ENCODE assay signal across 16 cellular contexts in the genomic region with DNA sequence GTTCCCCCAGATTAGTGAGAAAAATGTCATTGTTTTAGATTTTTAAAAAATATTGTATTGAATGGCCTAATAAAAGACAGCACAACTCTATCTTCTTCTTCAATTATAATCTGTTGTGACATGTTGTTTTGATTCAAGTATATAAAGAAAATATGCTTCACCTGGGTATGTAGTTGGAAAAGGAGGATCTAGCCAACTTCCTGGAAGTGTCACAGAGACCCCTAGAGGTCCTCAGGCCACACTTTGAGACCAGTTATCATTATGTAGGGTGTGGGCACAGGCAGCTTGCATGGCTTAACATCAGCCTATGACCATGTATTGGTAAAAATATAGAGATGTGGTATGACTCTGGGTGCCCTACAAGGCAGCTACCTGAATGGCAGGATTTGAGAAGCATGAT. TPM values are rescaled to one million over a fixed set of nuclear protein-coding genes. Genes with fewer than 3 reads are reported as not detected.
DNase-seq lines count a peak whose midpoint lies in the region; TF ChIP-seq lines count a peak whose summit lies in the region.
"Had no signal": no experiment of that assay in that cellular context is flagged by ENCODE, and none has a peak within 500 bp of the region (broad histone marks: within the 10 kb centered on the region; RNA-seq: fewer than 3 reads in every experiment).

No MANE protein-coding gene starts in this region.

- TF ChIP-seq CTCF in esophagus muscularis mucosa (IDR thresholded peaks at IDR 0.05) (no peak), esophagus squamous epithelium (IDR thresholded peaks at IDR 0.05) (no peak)

- TF ChIP-seq POLR2A in esophagus muscularis mucosa (IDR thresholded peaks at IDR 0.05; ENCODE audit: low read depth) (no peak), esophagus squamous epithelium (IDR thresholded peaks at IDR 0.05) (no peak)

- H3K4me3 ChIP-seq in esophagus muscularis mucosa (no peak overlapping the region), esophagus squamous epithelium (no peak overlapping the region)
- H3K4me3 ChIP-seq: A549, BLaER1, HAP-1 had no signal

- no peak for TF ChIP-seq EP300 in esophagus muscularis mucosa (IDR thresholded peaks at IDR 0.05)

- no peak overlapping the region for H3K27ac ChIP-seq in esophagus muscularis mucosa (replicated peaks in 1 of 4)
- H3K27ac ChIP-seq in esophagus squamous epithelium: no peak overlapping the region
- H3K27ac ChIP-seq: 22Rv1, A549, BLaER1 had no signal

- H3K9me3 ChIP-seq in esophagus muscularis mucosa (no peaks in the 10 kb centered on the region), esophagus squamous epithelium (no peaks in the 10 kb centered on the region)
- H3K9me3 ChIP-seq: HAP-1 had no signal

- H3K27me3 ChIP-seq in esophagus muscularis mucosa: no peaks in the 10 kb centered on the region
- peaks cover 0 to 10% (median 0%) of the 10 kb centered on the region in 4 donors for H3K27me3 ChIP-seq in esophagus squamous epithelium
- H3K27me3 ChIP-seq: BLaER1 had no signal

- H3K4me1 ChIP-seq in esophagus muscularis mucosa: peaks cover 0 to 6% (median 3%) of the 10 kb centered on the region in 4 donors
- peaks cover 0 to 17% (median 0%) of the 10 kb centered on the region in 3 donors for H3K4me1 ChIP-seq in esophagus squamous epithelium
- H3K4me1 ChIP-seq: A549, BLaER1, HAP-1 had no signal

- H3K36me3 ChIP-seq in esophagus muscularis mucosa (no peaks in the 10 kb centered on the region), esophagus squamous epithelium (no peaks in the 10 kb centered on the region)
- H3K36me3 ChIP-seq: BLaER1, HAP-1 had no signal

- DNase-seq in NCI-H748 (lab: John Stamatoyannopoulos, UW; ENCODE audit: unreplicated experiment): peak; percentile 1
- no peak for DNase-seq in NCI-H748 treated with DMSO at 0.1 percent for 48 hours (lab: John Stamatoyannopoulos, UW)
- DNase-seq in NCI-H69 (lab: John Stamatoyannopoulos, UW): peak; percentile 22
- peak; percentile 26 for DNase-seq in esophagus muscularis mucosa (ENCODE audit: extremely low spot score)
- no peak for DNase-seq in ecto neural progenitor cell (ENCODE audit: low spot score)
- DNase-seq in esophagus squamous epithelium (lab: John Stamatoyannopoulos, UW): no peak
- no peak for DNase-seq in AG08395 (ENCODE audit: low spot score)
- DNase-seq: Calu3; CD4-positive, alpha-beta memory T cell; DMS79 treated with DMSO at 0.1 percent for 48 hours; EL had no signal

- intact Hi-C loops in esophagus muscularis mucosa (cut with DNase I): no loop called here
- intact Hi-C loops in esophagus squamous epithelium (cut with DNase I): no loop called here

RNA-seq across cellular contexts. Expression of a gene that starts 14.7 kb away (rescaled TPM):
- total RNA-seq in esophagus muscularis mucosa: 1 to 10 TPM; 3.7 to 7.2 (median 4.5) TPM
- 1 to 10 TPM in 1 of 4 donors, under 1 TPM in 3; 0.15 to 4.2 (median 0.43) TPM for total RNA-seq in esophagus squamous epithelium
- total RNA-seq: Calu3; CD4-positive, alpha-beta memory T cell; HepG2 had no signal

Comparison
In these comparisons a context has a peak if more than half of its experiments do, and no peak if none do; other contexts are left out.
1. DNase-seq: peak in NCI-H748 (single experiment), NCI-H69 (single experiment) and esophagus muscularis mucosa (single experiment); none in NCI-H748 treated with DMSO at 0.1 percent for 48 hours (single experiment), ecto neural progenitor cell (single experiment), esophagus squamous epithelium (single experiment) and AG08395 (single experiment).